In genomic region chr3:48022178-48022577, GRCh38 we compare ENCODE assay signal across 20 cellular contexts.
"Had no signal": no experiment of that assay in that cellular context is flagged by ENCODE, and none has a peak within 500 bp of the region (broad histone marks: within the 10 kb centered on the region; RNA-seq: fewer than 3 reads in every experiment).

No MANE protein-coding gene starts in this region.

- H3K4me3 ChIP-seq: esophagus muscularis mucosa, mucosa of descending colon, transverse colon, vagina had no signal

- ATAC-seq: activated naive CD8-positive, alpha-beta T cell treated with anti-CD3 and anti-CD28 coated beads, Interleukin-2, amount 50 U/mL, for 24 hours; left ventricle myocardium superior; mucosa of descending colon; naive thymus-derived CD4-positive, alpha-beta T cell; WTC11 had no signal

- H3K9me3 ChIP-seq: esophagus muscularis mucosa, mucosa of descending colon, transverse colon, vagina had no signal

- DNase-seq: activated CD4-positive, alpha-beta memory T cell treated with anti-CD3 and anti-CD28 coated beads for 36 hours; activated CD4-positive, alpha-beta T cell treated with anti-CD3 and anti-CD28 coated beads for 4 hours; activated naive CD8-positive, alpha-beta T cell treated with anti-CD3 and anti-CD28 coated beads, Interleukin-2, amount 50 U/mL, for 24 hours; aorta; dermis blood vessel endothelial cell; effector memory CD4-positive, alpha-beta T cell; immature natural killer cell; kidney glomerular epithelial cell; left ventricle myocardium superior; mucosa of descending colon; naive thymus-derived CD4-positive, alpha-beta T cell; stimulated activated CD4-positive, alpha-beta T cell treated with anti-CD3 and anti-CD28 coated beads, Interleukin-1b, Interleukin-23, amount 100 ng/mL, for 48 hours; stimulated activated CD8-positive, alpha-beta memory T cell treated with anti-CD3 and anti-CD28 coated beads, Interleukin-4, amount 100 ng/mL, for 48 hours; stimulated activated naive CD4-positive, alpha-beta T cell treated with Interleukin-2 at 50 U/mL for 16 hours; transverse colon had no signal

- H3K36me3 ChIP-seq: esophagus muscularis mucosa, transverse colon, vagina had no signal

- H3K27me3 ChIP-seq: esophagus muscularis mucosa, transverse colon, vagina had no signal

- H3K27ac ChIP-seq: vagina had no signal

- FAIRE-seq: bronchial epithelial cell, endothelial cell of umbilical vein had no signal
